24 cellular contexts compared by ENCODE assay signal in the genomic region with DNA sequence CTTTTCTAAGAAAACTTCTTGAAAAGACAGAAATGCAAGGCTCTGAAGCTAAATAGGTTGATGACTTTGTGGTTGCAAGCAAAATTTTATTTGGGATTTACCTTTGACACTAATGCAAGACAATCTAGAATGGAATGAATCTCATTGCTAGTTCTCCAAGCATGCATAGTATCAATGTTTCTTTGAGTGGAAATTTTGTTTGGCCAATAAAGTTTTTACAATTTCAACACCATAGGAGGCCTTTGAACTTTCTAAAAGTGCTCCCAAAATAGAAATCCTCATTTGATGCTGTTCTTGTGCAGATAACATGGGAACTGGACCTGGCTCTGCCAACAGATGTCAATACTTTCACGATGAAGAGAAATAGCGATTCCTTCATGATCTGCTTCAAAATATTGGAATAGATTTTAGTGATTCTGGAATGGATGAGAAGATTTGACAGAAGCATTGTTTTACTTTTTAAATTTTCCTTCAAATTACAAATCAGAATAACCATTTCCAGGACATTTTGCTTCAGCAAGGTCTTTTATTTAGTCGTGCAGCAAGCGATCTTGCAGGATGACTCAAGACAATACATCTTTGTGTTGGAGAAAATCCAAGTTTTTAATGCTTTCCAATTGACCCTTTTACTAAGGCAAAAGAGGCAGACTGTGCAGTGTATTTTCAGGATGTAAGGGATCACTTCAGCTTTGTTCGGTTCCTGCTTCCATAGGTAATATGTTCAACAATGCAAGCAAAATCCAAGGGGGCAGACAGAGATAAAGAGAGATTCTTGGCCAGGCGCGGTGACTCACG. TPM values are rescaled to one million over a fixed set of nuclear protein-coding genes. Genes with fewer than 3 reads are reported as not detected.
A peak's percentile ranks its signal among the peaks of the same experiment; 100 is the strongest.
DNase-seq lines count a peak whose midpoint lies in the region; ATAC-seq and TF ChIP-seq lines count a peak whose summit lies in the region.
"Had no signal": no experiment of that assay in that cellular context is flagged by ENCODE, and none has a peak within 500 bp of the region (broad histone marks: within the 10 kb centered on the region; RNA-seq: fewer than 3 reads in every experiment).

No MANE protein-coding gene starts in this region.

- intact Hi-C loops in cardiac septum (cut with DNase I), result loop anchor here (10.0 kb wide), 1 partner anchor 253 kb away; a partner anchor contains a TSS

- no peaks in the 10 kb centered on the region for H3K36me3 ChIP-seq in ACC112 (ENCODE audit: insufficient read depth, low read length)
- H3K36me3 ChIP-seq: upper lobe of right lung had no signal

- no peak overlapping the region for H2AFZ ChIP-seq in ACC112 (ENCODE audit: low read length, unreplicated experiment)

- H3K4me3 Mint-ChIP-seq in stimulated activated naive CD8-positive, alpha-beta T cell treated with anti-CD3 and anti-CD28 coated beads, Interleukin-15, amount 100 ng/mL, for 72 hours, result no peak overlapping the region
- H3K4me3 Mint-ChIP-seq: activated CD4-positive, alpha-beta T cell treated with anti-CD3 and anti-CD28 coated beads for 36 hours; activated CD8-positive, alpha-beta memory T cell treated with anti-CD3 and anti-CD28 coated beads, Interleukin-2, amount 10 ng/mL, durations not matched to agents 7 days and 5 days; effector memory CD8-positive, alpha-beta T cell; natural killer cell treated with Interleukin-12 subunit alpha and Interleukin-12 subunit beta and Interleukin-15 and Interleukin-18, amount 100 ng/mL, for 72 hours had no signal

- no peaks in the 10 kb centered on the region for H3K27me3 Mint-ChIP-seq in stimulated activated naive CD8-positive, alpha-beta T cell treated with anti-CD3 and anti-CD28 coated beads, Interleukin-15, amount 100 ng/mL, for 72 hours
- H3K27me3 Mint-ChIP-seq: activated CD4-positive, alpha-beta T cell treated with anti-CD3 and anti-CD28 coated beads for 36 hours had no signal

- no peak overlapping the region for H3K27ac Mint-ChIP-seq in stimulated activated naive CD8-positive, alpha-beta T cell treated with anti-CD3 and anti-CD28 coated beads, Interleukin-15, amount 100 ng/mL, for 72 hours
- H3K27ac Mint-ChIP-seq: activated CD4-positive, alpha-beta T cell treated with anti-CD3 and anti-CD28 coated beads for 36 hours; activated CD8-positive, alpha-beta memory T cell treated with anti-CD3 and anti-CD28 coated beads, Interleukin-2, amount 10 ng/mL, durations not matched to agents 7 days and 5 days; effector memory CD8-positive, alpha-beta T cell; natural killer cell treated with Interleukin-12 subunit alpha and Interleukin-12 subunit beta and Interleukin-15 and Interleukin-18, amount 100 ng/mL, for 72 hours had no signal

- H3K9me3 Mint-ChIP-seq in stimulated activated naive CD8-positive, alpha-beta T cell treated with anti-CD3 and anti-CD28 coated beads, Interleukin-15, amount 100 ng/mL, for 72 hours, result peaks cover 0 to 6% of the 10 kb centered on the region in 2 donors
- H3K9me3 Mint-ChIP-seq: effector memory CD8-positive, alpha-beta T cell; natural killer cell treated with Interleukin-12 subunit alpha and Interleukin-12 subunit beta and Interleukin-15 and Interleukin-18, amount 100 ng/mL, for 72 hours had no signal

- TF ChIP-seq CTCF in HFF-Myc (IDR thresholded peaks at IDR 0.05; ENCODE audit: low read depth, low read length, missing control alignments), result no peak
- no peak for TF ChIP-seq CTCF in fibroblast of the aortic adventitia (IDR thresholded peaks at IDR 0.05; ENCODE audit: insufficient read depth, low read length)

- H3K4me3 ChIP-seq in ACC112 (ENCODE audit: low read depth, low read length) (peak overlapping the region; percentile 34; the same call in 1 of the 2 replicates), HFF-Myc (replicated peaks; ENCODE audit: low read depth, low read length) (no peak overlapping the region), fibroblast of the aortic adventitia (ENCODE audit: low read depth, low read length) (no peak overlapping the region)
- H3K4me3 ChIP-seq: upper lobe of right lung had no signal

- no peaks in the 10 kb centered on the region for H3K79me2 ChIP-seq in ACC112 (ENCODE audit: control insufficient read depth, insufficient read depth, low read length, unreplicated experiment)

- peak; percentile 29 for DNase-seq in HFF-Myc (ENCODE audit: extremely low read depth, low read depth)
- DNase-seq in astrocyte of the hippocampus (ENCODE audit: low read depth, low spot score), result peak; percentile 40
- DNase-seq in fibroblast of the aortic adventitia (ENCODE audit: low read depth), result peak; percentile 82
- no peak for DNase-seq in stimulated activated naive CD8-positive, alpha-beta T cell treated with anti-CD3 and anti-CD28 coated beads, Interleukin-15, amount 100 ng/mL, for 72 hours
- no peak for DNase-seq in caudate nucleus (lab: John Stamatoyannopoulos, UW)
- no peak for DNase-seq in cardiac septum (ENCODE audit: low spot score)
- DNase-seq: activated CD4-positive, alpha-beta T cell treated with anti-CD3 and anti-CD28 coated beads for 36 hours; activated CD8-positive, alpha-beta memory T cell treated with anti-CD3 and anti-CD28 coated beads, Interleukin-2, amount 10 ng/mL, durations not matched to agents 7 days and 5 days; cerebellar nuclear complex; DMS53; effector memory CD8-positive, alpha-beta T cell; foreskin keratinocyte; hypothalamus; kidney; mesenchymal stem cell; NCI-H1105; NCI-H510A treated with DMSO at 0.1 percent for 48 hours; posterior cingulate gyrus; stimulated activated CD4-positive, alpha-beta T cell treated with anti-CD3 and anti-CD28 coated beads, Interleukin-4, amount 100 ng/mL, for 1 hour; upper lobe of right lung had no signal

- H3K27ac ChIP-seq in ACC112 (ENCODE audit: low read depth, low read length), result no peak overlapping the region
- no peak overlapping the region for H3K27ac ChIP-seq in caudate nucleus (ENCODE audit: low read depth, low read length)
- H3K27ac ChIP-seq: foreskin keratinocyte, KMS-11, upper lobe of right lung had no signal

- no peaks in the 10 kb centered on the region for H3K27me3 ChIP-seq in ACC112 (ENCODE audit: insufficient read depth, low read length)
- H3K27me3 ChIP-seq: foreskin keratinocyte, upper lobe of right lung had no signal

- no peak for ATAC-seq in stimulated activated naive CD8-positive, alpha-beta T cell treated with anti-CD3 and anti-CD28 coated beads, Interleukin-15, amount 100 ng/mL, for 72 hours
- no peak for ATAC-seq in HG03175 (IDR thresholded peaks at IDR 0.05; ENCODE audit: unreplicated experiment)
- ATAC-seq: activated CD4-positive, alpha-beta T cell treated with anti-CD3 and anti-CD28 coated beads for 36 hours; activated CD8-positive, alpha-beta memory T cell treated with anti-CD3 and anti-CD28 coated beads, Interleukin-2, amount 10 ng/mL, durations not matched to agents 7 days and 5 days; effector memory CD8-positive, alpha-beta T cell; foreskin keratinocyte; natural killer cell treated with Interleukin-12 subunit alpha and Interleukin-12 subunit beta and Interleukin-15 and Interleukin-18, amount 100 ng/mL, for 72 hours; upper lobe of right lung had no signal

- no peaks in the 10 kb centered on the region for H3K4me1 Mint-ChIP-seq in stimulated activated naive CD8-positive, alpha-beta T cell treated with anti-CD3 and anti-CD28 coated beads, Interleukin-15, amount 100 ng/mL, for 72 hours
- H3K4me1 Mint-ChIP-seq: activated CD4-positive, alpha-beta T cell treated with anti-CD3 and anti-CD28 coated beads for 36 hours; activated CD8-positive, alpha-beta memory T cell treated with anti-CD3 and anti-CD28 coated beads, Interleukin-2, amount 10 ng/mL, durations not matched to agents 7 days and 5 days had no signal

- peaks cover 21% of the 10 kb centered on the region for H3K4me1 ChIP-seq in ACC112 (ENCODE audit: control insufficient read depth, insufficient read depth, low read length, unreplicated experiment)
- H3K4me1 ChIP-seq: foreskin keratinocyte had no signal

RNA-seq across cellular contexts. Expression of a gene that starts 51.7 kb away (rescaled TPM):
- 36.1 and 45.1 TPM in 2 replicates for total RNA-seq in fibroblast of the aortic adventitia (ENCODE audit: low replicate concordance)
- 26.7 TPM for total RNA-seq in cardiac septum

Comparison
In these comparisons a context has a peak if more than half of its experiments do, and no peak if none do; other contexts are left out.
1. DNase-seq: peak in HFF-Myc (single experiment), astrocyte of the hippocampus (single experiment) and fibroblast of the aortic adventitia (single experiment); none in stimulated activated naive CD8-positive, alpha-beta T cell treated with anti-CD3 and anti-CD28 coated beads, Interleukin-15, amount 100 ng/mL, for 72 hours (0 of 2), caudate nucleus (0 of 61) and cardiac septum (single experiment).